Comparison of ENCODE assay signal across 1 cellular context in genomic region chr17:57032343-57032742, GRCh38.
TF ChIP-seq lines count a peak whose summit lies in the region.

No MANE protein-coding gene starts in this region.

TF ChIP-seq in H1, 55 proteins besides CTCF, POLR2A, EP300 and RAD21 (continued from another document):
- TF ChIP-seq GTF2F1 (IDR thresholded peaks at IDR 0.05; ENCODE audit: borderline replicate concordance, low read depth, low read length): no peak
